In genomic region chr1:53362851-53363642, GRCh38 we compare ENCODE assay signal across 12 cellular contexts. TPM values are rescaled to one million over a fixed set of nuclear protein-coding genes. Genes with fewer than 3 reads are reported as not detected.
DNase-seq lines count a peak whose midpoint lies in the region; ATAC-seq and TF ChIP-seq lines count a peak whose summit lies in the region.
"Had no signal": no experiment of that assay in that cellular context is flagged by ENCODE, and none has a peak within 500 bp of the region (broad histone marks: within the 10 kb centered on the region; RNA-seq: fewer than 3 reads in every experiment).

No MANE protein-coding gene starts in this region.

- H3K4me1 ChIP-seq in right lobe of liver: no peaks in the 10 kb centered on the region

- DNase-seq in GM06990 (ENCODE audit: extremely low read depth, insufficient read length): peak; percentile 20
- peak; percentile 44 for DNase-seq in HuH-7 (ENCODE audit: low spot score)
- peak; percentile 13 for DNase-seq in activated CD4-positive, alpha-beta memory T cell treated with anti-CD3 and anti-CD28 coated beads for 36 hours
- peak in 2 of 3 donors; percentile 23 to 51 for DNase-seq in right lobe of liver
- DNase-seq in putamen (ENCODE audit: low spot score): no peak
- no peak for DNase-seq in NCI-H187 (lab: John Stamatoyannopoulos, UW)
- DNase-seq: brain microvascular endothelial cell; stimulated activated CD4-positive, alpha-beta T cell treated with anti-CD3 and anti-CD28 coated beads, Interleukin-4, amount 100 ng/mL, for 24 hours had no signal

- WGBS in right lobe of liver (ENCODE audit: insufficient coverage, low coverage, low lambda C conversion rate, missing lambda C conversion rate): 73% methylated on average over 2 of the region's 9 CpGs

- H3K27ac ChIP-seq in right lobe of liver: no peak overlapping the region
- H3K27ac ChIP-seq: brain microvascular endothelial cell had no signal

- TF ChIP-seq POLR2A in right lobe of liver (IDR thresholded peaks at IDR 0.05) (no peak), GM18505 (IDR thresholded peaks at IDR 0.05; ENCODE audit: borderline replicate concordance, extremely low read depth, insufficient read depth, insufficient read length) (no peak)

- no peak overlapping the region for H3K4me3 ChIP-seq in GM06990 (replicated peaks; ENCODE audit: low read depth, low read length)
- H3K4me3 ChIP-seq in right lobe of liver: no peak overlapping the region

- H3K36me3 ChIP-seq in GM06990 (ENCODE audit: control insufficient read depth, insufficient read depth, low read length) (no peaks in the 10 kb centered on the region), right lobe of liver (no peaks in the 10 kb centered on the region)
- H3K36me3 ChIP-seq: brain microvascular endothelial cell had no signal

- POLR2A ChIA-PET in activated CD4-positive, alpha-beta memory T cell treated with anti-CD3 and anti-CD28 coated beads for 36 hours (lab: Charles Lee): no interaction called here

- CTCF ChIA-PET in activated CD4-positive, alpha-beta memory T cell treated with anti-CD3 and anti-CD28 coated beads for 36 hours (lab: Charles Lee): no interaction called here

- no peak overlapping the region for H3K4me3 Mint-ChIP-seq in activated CD4-positive, alpha-beta memory T cell treated with anti-CD3 and anti-CD28 coated beads for 36 hours
- H3K4me3 Mint-ChIP-seq: activated T-helper 17 cell treated with anti-CD3 and anti-CD28 coated beads, Interleukin-2, amount 50 U/mL, for 72 hours; stimulated activated naive CD8-positive, alpha-beta T cell treated with anti-CD3 and anti-CD28 coated beads, Interleukin-15, Interleukin-2, amounts not matched to agents 100 ng/mL and 50 ng/mL, for 24 hours had no signal

- H3K9me3 ChIP-seq in right lobe of liver: no peaks in the 10 kb centered on the region

- H3K4me1 Mint-ChIP-seq in activated CD4-positive, alpha-beta memory T cell treated with anti-CD3 and anti-CD28 coated beads for 36 hours (ENCODE audit: low read depth): peaks cover 10% of the 10 kb centered on the region

- H3K27ac Mint-ChIP-seq in activated CD4-positive, alpha-beta memory T cell treated with anti-CD3 and anti-CD28 coated beads for 36 hours: no peak overlapping the region
- H3K27ac Mint-ChIP-seq: activated T-helper 17 cell treated with anti-CD3 and anti-CD28 coated beads, Interleukin-2, amount 50 U/mL, for 72 hours; stimulated activated naive CD8-positive, alpha-beta T cell treated with anti-CD3 and anti-CD28 coated beads, Interleukin-15, Interleukin-2, amounts not matched to agents 100 ng/mL and 50 ng/mL, for 24 hours had no signal

- H3K27me3 ChIP-seq in GM06990 (replicated peaks; ENCODE audit: control insufficient read depth, insufficient read depth, low read length) (no peaks in the 10 kb centered on the region), right lobe of liver (no peaks in the 10 kb centered on the region)
- H3K27me3 ChIP-seq: brain microvascular endothelial cell had no signal

- intact Hi-C loops in activated CD4-positive, alpha-beta memory T cell treated with anti-CD3 and anti-CD28 coated beads for 36 hours (cut with micrococcal nuclease): no loop called here
- intact Hi-C loops in right lobe of liver (cut with DNase I): no loop called here

- ATAC-seq in right lobe of liver (peak in 1 of 4 donors; percentile 13), GM21381 (IDR thresholded peaks at IDR 0.05; ENCODE audit: unreplicated experiment) (no peak), GM18505 (IDR thresholded peaks at IDR 0.05; ENCODE audit: unreplicated experiment) (no peak)
- ATAC-seq: activated T-helper 17 cell treated with anti-CD3 and anti-CD28 coated beads, Interleukin-2, amount 50 U/mL, for 72 hours had no signal

- no peaks in the 10 kb centered on the region for H3K36me3 Mint-ChIP-seq in activated CD4-positive, alpha-beta memory T cell treated with anti-CD3 and anti-CD28 coated beads for 36 hours

- H3K9me3 Mint-ChIP-seq in activated CD4-positive, alpha-beta memory T cell treated with anti-CD3 and anti-CD28 coated beads for 36 hours: peaks cover 11% of the 10 kb centered on the region
- H3K9me3 Mint-ChIP-seq: activated T-helper 17 cell treated with anti-CD3 and anti-CD28 coated beads, Interleukin-2, amount 50 U/mL, for 72 hours had no signal

- peak; percentile 38 for TF ChIP-seq CTCF in GM06990 (IDR thresholded peaks at IDR 0.05; ENCODE audit: insufficient read depth, low read length, poor library complexity, severe bottlenecking)
- TF ChIP-seq CTCF in right lobe of liver (IDR thresholded peaks at IDR 0.05): no peak

- no peaks in the 10 kb centered on the region for H3K27me3 Mint-ChIP-seq in activated CD4-positive, alpha-beta memory T cell treated with anti-CD3 and anti-CD28 coated beads for 36 hours
- H3K27me3 Mint-ChIP-seq: activated T-helper 17 cell treated with anti-CD3 and anti-CD28 coated beads, Interleukin-2, amount 50 U/mL, for 72 hours had no signal

RNA-seq across cellular contexts. Expression of gene LRP8, which starts 35.2 kb away (rescaled TPM):
- 10 to 100 TPM; 38.6 to 38.8 TPM for total RNA-seq in activated CD4-positive, alpha-beta memory T cell treated with anti-CD3 and anti-CD28 coated beads for 36 hours
- 1 to 10 TPM in 2 of 6 experiments, under 1 TPM in 4; 0.21 to 1.2 (median 0.56) TPM for total RNA-seq in right lobe of liver

Comparison
In these comparisons a context has a peak if more than half of its experiments do, and no peak if none do; other contexts are left out.
1. DNase-seq: peak in GM06990 (single experiment), HuH-7 (single experiment), activated CD4-positive, alpha-beta memory T cell treated with anti-CD3 and anti-CD28 coated beads for 36 hours (single experiment) and right lobe of liver (2 of 3); none in putamen (single experiment) and NCI-H187 (0 of 2).
2. RNA of gene LRP8, which starts 35.2 kb away (total RNA-seq): 38.6 to 38.8 TPM in activated CD4-positive, alpha-beta memory T cell treated with anti-CD3 and anti-CD28 coated beads for 36 hours; 0.21 to 1.2 TPM in right lobe of liver; every median in the first group is over 10 times any median in the second.